ENCODE assay signal across 8 cellular contexts in genomic region chr4:165207016-165207430, GRCh38. TPM values are rescaled to one million over a fixed set of nuclear protein-coding genes. Genes with fewer than 3 reads are reported as not detected.
A peak's percentile ranks its signal among the peaks of the same experiment; 100 is the strongest.
DNase-seq lines count a peak whose midpoint lies in the region; ATAC-seq and TF ChIP-seq lines count a peak whose summit lies in the region.

No MANE protein-coding gene starts in this region.

- intact Hi-C loops in adrenal gland (cut with DNase I), result loop anchor here (10.0 kb wide), 1 partner anchor 118 kb away; the partner anchor contains the start of gene MSMO1 (in 2 of the 2)

- peaks cover 5 to 16% of the 10 kb centered on the region in 2 donors for H3K4me1 ChIP-seq in adrenal gland (replicated peaks in 1 of 2)

- no peaks in the 10 kb centered on the region for H3K27me3 ChIP-seq in adrenal gland

- ATAC-seq in GM21825 (IDR thresholded peaks at IDR 0.05; ENCODE audit: unreplicated experiment), result peak; percentile 20

- H3K27ac ChIP-seq in adrenal gland, result peak overlapping the region in 4 of 5 donors; percentile 70 to 97 (median 87)

- peak overlapping the region; percentile 78 for H3K4me3 ChIP-seq in Jurkat, Clone E6-1 (ENCODE audit: low read length)
- peak overlapping the region in 3 of 4 donors; percentile 16 to 99 (median 27) for H3K4me3 ChIP-seq in adrenal gland
- peak overlapping the region; percentile 79 for H3K4me3 ChIP-seq in iPS-11a (ENCODE audit: low read depth, low read length)
- H3K4me3 ChIP-seq in skeletal muscle cell (ENCODE audit: low read depth, low read length), result peak overlapping the region; percentile 72

- TF ChIP-seq CTCF in adrenal gland (IDR thresholded peaks at IDR 0.05), result no peak

- DNase-seq in NOMO-1 treated with DMSO at 0.1 percent for 48 hours (lab: John Stamatoyannopoulos, UW; ENCODE audit: unreplicated experiment) (peak; percentile 7), NOMO-1 treated with dmso at 0.1 percent for 144 hours (lab: John Stamatoyannopoulos, UW; ENCODE audit: unreplicated experiment) (no peak), adrenal gland (peak in 2 of 7 donors; percentile 15 to 20), skeletal muscle cell (ENCODE audit: low read depth) (no peak), SKM-1 (lab: John Stamatoyannopoulos, UW; ENCODE audit: unreplicated experiment) (no peak)
- DNase-seq in Jurkat, Clone E6-1 (ENCODE audit: low read depth, low spot score), result no peak

- no peaks in the 10 kb centered on the region for H3K9me3 ChIP-seq in adrenal gland (replicated peaks in 1 of 3)

- TF ChIP-seq POLR2A in adrenal gland (IDR thresholded peaks at IDR 0.05), result no peak

- no peaks in the 10 kb centered on the region for H3K36me3 ChIP-seq in adrenal gland (replicated peaks in 1 of 2)

- 0 to 2% (median 1%) methylated on average over 15 to 28 of the region's 28 CpGs for WGBS in adrenal gland, 4 donors

RNA-seq across cellular contexts. Expression of gene KLHL2, which starts 0.3 kb away (rescaled TPM):
- 18.5 TPM for polyA plus RNA-seq in Jurkat, Clone E6-1 (2012; ENCODE audit: insufficient read depth, insufficient read length)
- total RNA-seq in adrenal gland, result 10 to 100 TPM; 19.1 to 45.5 (median 26.7) TPM
- 10 to 100 TPM in 2 of 3 donors, 1 to 10 TPM in 1; 9.7 to 33.2 (median 11.3) TPM for polyA plus RNA-seq in adrenal gland

Comparison
In these comparisons a context has a peak if more than half of its experiments do, and no peak if none do; other contexts are left out.
1. H3K4me3 ChIP-seq: peak in every context shown above with its lines; median percentile 79 in iPS-11a; 78 in Jurkat, Clone E6-1; 72 in skeletal muscle cell; 27 in adrenal gland.